In the genomic region with DNA sequence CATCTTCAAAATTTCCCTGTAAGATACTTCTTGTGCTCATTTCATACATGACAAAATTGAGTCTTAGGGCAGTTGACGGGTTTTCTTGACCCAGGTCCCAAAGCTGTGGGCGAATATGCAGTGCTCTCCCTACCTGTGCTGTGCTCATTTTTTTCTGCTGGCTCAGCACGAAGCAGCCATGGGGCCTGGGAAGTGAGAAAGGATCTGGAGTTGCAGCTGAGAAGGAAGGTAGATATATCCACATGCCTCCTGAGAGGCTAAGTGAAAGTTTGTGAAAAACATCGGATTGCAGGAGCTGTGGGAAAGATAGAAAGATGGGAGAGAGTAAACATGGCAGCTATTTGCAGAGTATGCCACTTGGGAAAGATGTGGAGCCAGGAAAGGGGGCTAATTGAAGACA, we compare ENCODE assay signal across 33 cellular contexts.
"Had no signal": no experiment of that assay in that cellular context is flagged by ENCODE, and none has a peak within 500 bp of the region (broad histone marks: within the 10 kb centered on the region; RNA-seq: fewer than 3 reads in every experiment).

No MANE protein-coding gene starts in this region.

- H3K27ac ChIP-seq: adrenal gland, body of pancreas, brain microvascular endothelial cell, breast epithelium, VCaP had no signal

- H3K36me3 ChIP-seq: adrenal gland, brain microvascular endothelial cell, breast epithelium had no signal

- H3K4me1 ChIP-seq: adrenal gland, body of pancreas, breast epithelium had no signal

- H3K4me3 ChIP-seq: adrenal gland, body of pancreas, breast epithelium had no signal

- H3K9me3 ChIP-seq: adrenal gland, body of pancreas had no signal

- FAIRE-seq: astrocyte, TTC549 had no signal

- H3K27me3 ChIP-seq: adrenal gland, body of pancreas, brain microvascular endothelial cell, breast epithelium had no signal

- DNase-seq: activated B cell treated with CpG ODN at 0.5 μM for 24 hours; activated CD4-positive, alpha-beta memory T cell treated with anti-CD3 and anti-CD28 coated beads for 36 hours; activated CD4-positive, alpha-beta T cell treated with anti-CD3 and anti-CD28 coated beads for 4 hours; activated CD4-positive, alpha-beta T cell treated with anti-CD3 and anti-CD28 coated beads, Interleukin-2, amount 10 ng/mL, durations not matched to agents 24 days and 14 days; activated CD4-positive, alpha-beta T cell treated with anti-CD3 and anti-CD28 coated beads, Interleukin-2, amount 50 U/mL, for 1 hour; activated CD4-positive, alpha-beta T cell treated with anti-CD3 and anti-CD28 coated beads, Interleukin-2, amount 50 U/mL, for 4 hours; activated CD4-positive, CD25-positive, alpha-beta regulatory T cell treated with anti-CD3 and anti-CD28 coated beads, Interleukin-2, amount 50 U/mL, for 72 hours; activated CD8-positive, alpha-beta memory T cell treated with anti-CD3 and anti-CD28 coated beads, Interleukin-2, amount 50 U/mL, for 4 hours; activated CD8-positive, alpha-beta T cell treated with anti-CD3 and anti-CD28 coated beads for 36 hours; activated effector memory CD4-positive, alpha-beta T cell treated with anti-CD3 and anti-CD28 coated beads, Interleukin-2, amount 50 U/mL, for 16 hours; activated gamma-delta T cell treated with Interleukin-2 at 50 U/mL for 16 hours; activated naive CD4-positive, alpha-beta T cell; activated naive CD4-positive, alpha-beta T cell treated with anti-CD3 and anti-CD28 coated beads for 36 hours; activated naive CD4-positive, alpha-beta T cell treated with anti-CD3 and anti-CD28 coated beads, Interleukin-2, amount 50 U/mL, for 16 hours; activated naive CD8-positive, alpha-beta T cell treated with anti-CD3 and anti-CD28 coated beads for 36 hours; activated T-cell treated with anti-CD3 and anti-CD28 coated beads for 4 hours; activated T-cell treated with anti-CD3 and anti-CD28 coated beads, Interleukin-2, amount 50 U/mL, for 1 hour; activated T-cell treated with anti-CD3 and anti-CD28 coated beads, Interleukin-2, amount 50 U/mL, for 4 hours; activated T-cell treated with anti-CD3 and anti-CD28 coated beads, Interleukin-2, amount 50 U/mL, for 72 hours; adrenal gland; amniotic stem cell; aorta; body of pancreas; brain microvascular endothelial cell; central memory CD4-positive, alpha-beta T cell; T-helper 2 cell; T-helper 9 cell had no signal

- ATAC-seq: activated CD8-positive, alpha-beta T cell treated with anti-CD3 and anti-CD28 coated beads for 36 hours; activated naive CD4-positive, alpha-beta T cell treated with anti-CD3 and anti-CD28 coated beads, Interleukin-2, amount 50 U/mL, for 72 hours; activated T-cell treated with anti-CD3 and anti-CD28 coated beads, Interleukin-2, amount 50 U/mL, for 4 hours; activated T-cell treated with anti-CD3 and anti-CD28 coated beads, Interleukin-2, amount 50 U/mL, for 72 hours; activated T-helper 17 cell treated with anti-CD3 and anti-CD28 coated beads, Interleukin-2, amount 50 U/mL, for 72 hours; body of pancreas had no signal
